In genomic region chr6:136378888-136379287, GRCh38 we compare ENCODE assay signal across 1 cellular context.
TF ChIP-seq lines count a peak whose summit lies in the region.

No MANE protein-coding gene starts in this region.

TF ChIP-seq in HCT116, 20 proteins besides CTCF, POLR2A, EP300 and RAD21 (continued from another document):
- no peak for TF ChIP-seq ZBTB33 (IDR thresholded peaks at IDR 0.05; ENCODE audit: extremely low read depth, insufficient replicate concordance, low read length)
- no peak for TF ChIP-seq ELF1 (IDR thresholded peaks at IDR 0.05; ENCODE audit: borderline replicate concordance, low read depth)
- no peak for TF ChIP-seq EZH2 (IDR thresholded peaks at IDR 0.05)
- no peak for TF ChIP-seq CBX3 (IDR thresholded peaks at IDR 0.05; ENCODE audit: low read depth)
- no peak for TF ChIP-seq SRF (IDR thresholded peaks at IDR 0.05; ENCODE audit: low read depth)
- TF ChIP-seq ZNF274 (IDR thresholded peaks at IDR 0.05; ENCODE audit: low read depth, low read length) = no peak
- no peak for TF ChIP-seq EZH2phosphoT487 (IDR thresholded peaks at IDR 0.05; ENCODE audit: borderline replicate concordance)
- no peak for TF ChIP-seq SIN3A (IDR thresholded peaks at IDR 0.05; ENCODE audit: low read depth)
- no peak for TF ChIP-seq SP1 (IDR thresholded peaks at IDR 0.05; ENCODE audit: low read depth)
- TF ChIP-seq MAX (IDR thresholded peaks at IDR 0.05) = no peak
TF ChIP-seq in HCT116: peak in this region for 0.
